7 cellular contexts compared by ENCODE assay signal in genomic region chr19:14058182-14059092, GRCh38. TPM values are rescaled to one million over a fixed set of nuclear protein-coding genes. Genes with fewer than 3 reads are reported as not detected.
DNase-seq lines count a peak whose midpoint lies in the region; ATAC-seq and TF ChIP-seq lines count a peak whose summit lies in the region.
"Had no signal": no experiment of that assay in that cellular context is flagged by ENCODE, and none has a peak within 500 bp of the region (broad histone marks: within the 10 kb centered on the region; RNA-seq: fewer than 3 reads in every experiment).

No MANE protein-coding gene starts in this region.

- no peaks in the 10 kb centered on the region; the same call in 1 of the 2 replicates for H4K20me1 ChIP-seq in GM23338 (replicated peaks; ENCODE audit: insufficient read depth)

- peak overlapping the region; percentile 95 for H2AFZ ChIP-seq in GM23338

- H3F3A ChIP-seq in GM23338 (replicated peaks; ENCODE audit: low read depth) = no peaks in the 10 kb centered on the region; the same call in 1 of the 2 replicates

- H3K4me2 ChIP-seq in GM23338 = peak overlapping the region; percentile 82

- TF ChIP-seq CTCF in GM23338 (conservative IDR thresholded peaks at IDR 0.05; ENCODE audit: low read depth in 2 of 2) = no peak
- no peak for TF ChIP-seq CTCF in left lung (IDR thresholded peaks at IDR 0.05)

- no peaks in the 10 kb centered on the region for H3K9me3 Mint-ChIP-seq in GM23338
- no peaks in the 10 kb centered on the region for H3K9me3 Mint-ChIP-seq in activated T-helper 17 cell treated with anti-CD3 and anti-CD28 coated beads, Interleukin-2, amount 50 U/mL, for 72 hours
- peaks cover 0 to 4% (median 0%) of the 10 kb centered on the region in 7 donors for H3K9me3 Mint-ChIP-seq in naive B cell

- H3K4me3 ChIP-seq in GM23338 = peak overlapping the region; percentile 74
- no peak overlapping the region for H3K4me3 ChIP-seq in left lung

- ATAC-seq in GM23338 (no peak), naive B cell (ENCODE audit: low read depth in 2 of 2) (no peak), left lung (no peak), HG02610 (IDR thresholded peaks at IDR 0.05; ENCODE audit: unreplicated experiment) (no peak)
- no peak for ATAC-seq in activated T-helper 17 cell treated with anti-CD3 and anti-CD28 coated beads, Interleukin-2, amount 50 U/mL, for 72 hours (replicated peaks)

- DNase-seq in GM23338 (ENCODE audit: low spot score) (no peak), naive B cell (no peak), left lung (no peak), hippocampal formation (lab: John Stamatoyannopoulos, UW) (no peak)
- DNase-seq: GF-D8 had no signal

- H3K79me2 ChIP-seq in GM23338 (replicated peaks; ENCODE audit: insufficient read depth) = no peaks in the 10 kb centered on the region

- H3K36me3 ChIP-seq in GM23338 (ENCODE audit: insufficient read depth) (no peaks in the 10 kb centered on the region), left lung (peaks cover 0 to under 1% of the 10 kb centered on the region in 2 donors)

- intact Hi-C loops in left lung (cut with DNase I) = no loop called here

- H3K27ac ChIP-seq in GM23338 (ENCODE audit: low read depth) = no peak overlapping the region
- no peak overlapping the region for H3K27ac ChIP-seq in left lung

- H3K9me3 ChIP-seq in left lung = no peaks in the 10 kb centered on the region

- H3K27me3 Mint-ChIP-seq in GM23338 (ENCODE audit: insufficient read depth, low read depth, poor library complexity) (peaks cover 32% of the 10 kb centered on the region), naive B cell (peaks cover 33 to 57% (median 37%) of the 10 kb centered on the region in 3 donors)
- peaks cover 11% of the 10 kb centered on the region for H3K27me3 Mint-ChIP-seq in activated T-helper 17 cell treated with anti-CD3 and anti-CD28 coated beads, Interleukin-2, amount 50 U/mL, for 72 hours

- H3K36me3 Mint-ChIP-seq in GM23338 (ENCODE audit: low read depth) (peaks cover 6% of the 10 kb centered on the region; the same call in 1 of the 3 replicates), naive B cell (peaks cover 0 to 11% of the 10 kb centered on the region in 2 donors)
- H3K36me3 Mint-ChIP-seq in activated T-helper 17 cell treated with anti-CD3 and anti-CD28 coated beads, Interleukin-2, amount 50 U/mL, for 72 hours (ENCODE audit: low read depth) = no peaks in the 10 kb centered on the region

- H3K4me1 Mint-ChIP-seq in GM23338 (peaks cover 14% of the 10 kb centered on the region), naive B cell (peaks cover 16 to 20% (median 19%) of the 10 kb centered on the region in 3 donors)
- H3K4me1 Mint-ChIP-seq in activated T-helper 17 cell treated with anti-CD3 and anti-CD28 coated beads, Interleukin-2, amount 50 U/mL, for 72 hours = peaks cover 8% of the 10 kb centered on the region

- H3K27me3 ChIP-seq in GM23338 (ENCODE audit: insufficient read depth) (peaks cover 25% of the 10 kb centered on the region), left lung (peaks cover 11 to 64% of the 10 kb centered on the region in 2 donors)

- H3K9me2 ChIP-seq in GM23338 (ENCODE audit: insufficient read depth) = no peaks in the 10 kb centered on the region

- H3K27ac Mint-ChIP-seq in GM23338 (no peak overlapping the region), naive B cell (peak overlapping the region in 3 of 6 donors; percentile 70 to 90 (median 72))
- H3K27ac Mint-ChIP-seq in activated T-helper 17 cell treated with anti-CD3 and anti-CD28 coated beads, Interleukin-2, amount 50 U/mL, for 72 hours = no peak overlapping the region

- H3K4me3 Mint-ChIP-seq in GM23338 (peak overlapping the region; percentile 84), naive B cell (peak overlapping the region in 6 of 8 donors; percentile 63 to 75 (median 68))
- peak overlapping the region; percentile 72 for H3K4me3 Mint-ChIP-seq in activated T-helper 17 cell treated with anti-CD3 and anti-CD28 coated beads, Interleukin-2, amount 50 U/mL, for 72 hours

- peaks cover 8% of the 10 kb centered on the region; the same call in 1 of the 2 replicates for H3K4me1 ChIP-seq in GM23338 (ENCODE audit: insufficient read depth)
- H3K4me1 ChIP-seq in left lung = peaks cover 0 to 23% of the 10 kb centered on the region in 2 donors

TF ChIP-seq in GM23338, 12 proteins besides CTCF, POLR2A, EP300 and RAD21 (continues in another document):
- TF ChIP-seq REST (IDR thresholded peaks at IDR 0.05; ENCODE audit: unreplicated experiment) (no peak), POLR2AphosphoS5 (IDR thresholded peaks at IDR 0.05; ENCODE audit: low read depth) (no peak), EZH2phosphoT487 (IDR thresholded peaks at IDR 0.05; ENCODE audit: unreplicated experiment) (no peak)

RNA-seq across cellular contexts. Expression of gene PALM3, which starts 3.4 kb away (rescaled TPM):
- total RNA-seq in GM23338 (2014; rRNA removed; shearing (Covaris generic)) = 40.2 and 45.8 TPM in 2 replicates
- 16.6 and 19.6 TPM in 2 replicates for polyA plus RNA-seq in GM23338 (2016; fragmentation: Nextera tagmentation; extraction: Ambion mirVana)
- not detected for total RNA-seq in activated T-helper 17 cell treated with anti-CD3 and anti-CD28 coated beads, Interleukin-2, amount 50 U/mL, for 72 hours
- polyA plus RNA-seq in naive B cell (ENCODE audit: low read depth in 6 of 6) = not detected
- total RNA-seq in left lung = 1 to 10 TPM; 6.0 to 8.7 TPM

RNA-seq across cellular contexts. Expression of gene MISP3, which starts 14.1 kb away (rescaled TPM):
- 1.9 and 7.8 TPM in 2 replicates for total RNA-seq in GM23338 (2014; rRNA removed; shearing (Covaris generic))
- 2.4 and 2.7 TPM in 2 replicates for polyA plus RNA-seq in GM23338 (2016; fragmentation: Nextera tagmentation; extraction: Ambion mirVana)
- 1 to 10 TPM; 1.5 to 4.1 TPM for total RNA-seq in activated T-helper 17 cell treated with anti-CD3 and anti-CD28 coated beads, Interleukin-2, amount 50 U/mL, for 72 hours
- under 1 TPM in 3 of 6 donors, not detected in 3; 0.16 to 0.53 (median 0.20) TPM for polyA plus RNA-seq in naive B cell (ENCODE audit: low read depth in 6 of 6)
- total RNA-seq in left lung = 10 to 100 TPM in 1 of 2 donors, 1 to 10 TPM in 1; 6.3 to 10.8 TPM

RNA-seq across cellular contexts. Expression of gene IL27RA, which starts 26.9 kb away (rescaled TPM):
- total RNA-seq in GM23338 (2014; rRNA removed; shearing (Covaris generic)) = 11.4 and 12.8 TPM in 2 replicates
- polyA plus RNA-seq in GM23338 (2016; fragmentation: Nextera tagmentation; extraction: Ambion mirVana) (7.7 and 8.3 TPM in 2 replicates), naive B cell (ENCODE audit: low read depth in 6 of 6) (10 to 100 TPM; 38.5 to 55.6 (median 48.2) TPM)
- 10 to 100 TPM; 52.1 to 53.9 TPM for total RNA-seq in activated T-helper 17 cell treated with anti-CD3 and anti-CD28 coated beads, Interleukin-2, amount 50 U/mL, for 72 hours
- total RNA-seq in left lung = 10 to 100 TPM; 14.0 to 17.4 TPM

RNA-seq across cellular contexts. Expression of gene C19orf67, which starts 27.1 kb away (rescaled TPM):
- total RNA-seq in GM23338 (2014; rRNA removed; shearing (Covaris generic)) = not detected in 2 replicates
- 0.40 TPM in 1 of 2 replicates, not detected in the other for polyA plus RNA-seq in GM23338 (2016; fragmentation: Nextera tagmentation; extraction: Ambion mirVana)
- under 1 TPM in 1 of 2 donors, not detected in 1; 0.42 TPM for total RNA-seq in activated T-helper 17 cell treated with anti-CD3 and anti-CD28 coated beads, Interleukin-2, amount 50 U/mL, for 72 hours
- not detected for polyA plus RNA-seq in naive B cell (ENCODE audit: low read depth in 6 of 6)
- not detected for total RNA-seq in left lung

RNA-seq across cellular contexts. Expression of gene RLN3, which starts 30.5 kb away (rescaled TPM):
- not detected in 2 replicates for total RNA-seq in GM23338 (2014; rRNA removed; shearing (Covaris generic))
- not detected in 2 replicates for polyA plus RNA-seq in GM23338 (2016; fragmentation: Nextera tagmentation; extraction: Ambion mirVana)
- total RNA-seq in activated T-helper 17 cell treated with anti-CD3 and anti-CD28 coated beads, Interleukin-2, amount 50 U/mL, for 72 hours = not detected
- polyA plus RNA-seq in naive B cell (ENCODE audit: low read depth in 6 of 6) = not detected
- not detected for total RNA-seq in left lung

Comparison
In these comparisons a context has a peak if more than half of its experiments do, and no peak if none do; other contexts are left out.
1. RNA of gene PALM3, which starts 3.4 kb away (total RNA-seq): 40.2 to 45.8 TPM in GM23338 and 6.0 to 8.7 TPM in left lung; not detected in activated T-helper 17 cell treated with anti-CD3 and anti-CD28 coated beads, Interleukin-2, amount 50 U/mL, for 72 hours; every median in the first group is over 4 times any median in the second.
2. Peak in every context shown above with its lines, with median percentiles within 50 percentile points of each other: H3K4me3 Mint-ChIP-seq.